ENCODE assay signal across 10 cellular contexts in the genomic region with DNA sequence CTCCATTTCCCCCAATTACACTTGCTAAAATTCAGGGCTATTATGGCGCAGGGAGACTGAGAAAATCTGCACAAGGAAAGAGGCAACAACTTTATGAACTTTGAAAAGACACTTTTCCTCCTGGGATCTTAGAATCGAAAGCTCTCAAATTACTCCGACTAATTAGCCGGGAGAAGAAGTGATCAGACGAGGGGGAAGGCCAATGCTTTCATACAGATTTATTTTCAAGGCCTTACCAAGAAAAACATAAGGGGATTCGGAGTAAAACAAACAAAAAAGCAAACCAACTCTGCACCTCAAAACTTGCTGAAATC. TPM values are rescaled to one million over a fixed set of nuclear protein-coding genes. Genes with fewer than 3 reads are reported as not detected.
DNase-seq lines count a peak whose midpoint lies in the region; ATAC-seq, FAIRE-seq and TF ChIP-seq lines count a peak whose summit lies in the region.
"Had no signal": no experiment of that assay in that cellular context is flagged by ENCODE, and none has a peak within 500 bp of the region (broad histone marks: within the 10 kb centered on the region; RNA-seq: fewer than 3 reads in every experiment).

No MANE protein-coding gene starts in this region.

- intact Hi-C loops in activated B cell treated with CpG ODN at 0.5 μM for 24 hours (cut with micrococcal nuclease) = no loop called here
- intact Hi-C loops in sciatic nerve (cut with DNase I) = no loop called here

- TF ChIP-seq POLR2A in GM12891 (IDR thresholded peaks at IDR 0.05; ENCODE audit: low read depth, low read length) = no peak

- TF ChIP-seq CTCF in activated B cell treated with CpG ODN at 0.5 μM for 24 hours (IDR thresholded peaks at IDR 0.05) = no peak

- H3K27ac Mint-ChIP-seq in activated T-cell treated with anti-CD3 and anti-CD28 coated beads, Interleukin-2, amount 50 U/mL, for 72 hours = peak overlapping the region; percentile 20
- no peak overlapping the region for H3K27ac Mint-ChIP-seq in activated B cell treated with CpG ODN at 0.5 μM for 24 hours
- H3K27ac Mint-ChIP-seq in stimulated activated naive B cell treated with anti-CD40 and anti-IgM and Interleukin-4, amounts not matched to agents 10 μg/mL and 1 μg/mL and 100 μg/mL, for 72 hours = peak overlapping the region; percentile 32

- FAIRE-seq in GM12891 (lab: Jason Lieb, UNC) = no peak

- CTCF ChIA-PET in activated B cell treated with CpG ODN at 0.5 μM for 24 hours (lab: Charles Lee) = no interaction called here

- POLR2A ChIA-PET in activated B cell treated with CpG ODN at 0.5 μM for 24 hours (lab: Charles Lee) = no interaction called here

- peak overlapping the region; percentile 75 to 83 for H3K4me3 Mint-ChIP-seq in activated T-cell treated with anti-CD3 and anti-CD28 coated beads, Interleukin-2, amount 50 U/mL, for 72 hours
- H3K4me3 Mint-ChIP-seq in activated B cell treated with CpG ODN at 0.5 μM for 24 hours = peak overlapping the region; percentile 56
- peak overlapping the region; percentile 70 to 77 for H3K4me3 Mint-ChIP-seq in stimulated activated naive B cell treated with anti-CD40 and anti-IgM and Interleukin-4, amounts not matched to agents 10 μg/mL and 1 μg/mL and 100 μg/mL, for 72 hours

- H3K4me3 ChIP-seq in iPS-11a (ENCODE audit: low read depth, low read length) = peak overlapping the region; percentile 20

- peaks cover 65% of the 10 kb centered on the region for H3K27me3 Mint-ChIP-seq in activated T-cell treated with anti-CD3 and anti-CD28 coated beads, Interleukin-2, amount 50 U/mL, for 72 hours (ENCODE audit: low read depth)
- peaks cover 61% of the 10 kb centered on the region for H3K27me3 Mint-ChIP-seq in activated B cell treated with CpG ODN at 0.5 μM for 24 hours
- peaks cover 71 to 85% of the 10 kb centered on the region in 2 donors for H3K27me3 Mint-ChIP-seq in stimulated activated naive B cell treated with anti-CD40 and anti-IgM and Interleukin-4, amounts not matched to agents 10 μg/mL and 1 μg/mL and 100 μg/mL, for 72 hours

- DNase-seq in activated T-cell treated with anti-CD3 and anti-CD28 coated beads, Interleukin-2, amount 50 U/mL, for 72 hours = no peak
- DNase-seq in activated T-cell treated with anti-CD3 and anti-CD28 coated beads for 4 hours = no peak
- DNase-seq in activated B cell treated with CpG ODN at 0.5 μM for 24 hours = no peak
- DNase-seq in stimulated activated naive B cell treated with anti-CD40 and anti-IgM and Interleukin-4, amounts not matched to agents 10 μg/mL and 1 μg/mL and 100 μg/mL, for 72 hours = no peak
- DNase-seq in GM12891 (ENCODE audit: insufficient read length, low spot score) = no peak
- DNase-seq in sciatic nerve (ENCODE audit: low spot score) = no peak
- DNase-seq in foreskin melanocyte = no peak
- DNase-seq: NCI-H187 treated with DMSO at 0.1 percent for 48 hours had no signal

- peaks cover 45% of the 10 kb centered on the region for H3K4me1 Mint-ChIP-seq in activated T-cell treated with anti-CD3 and anti-CD28 coated beads, Interleukin-2, amount 50 U/mL, for 72 hours (ENCODE audit: low read depth)
- H3K4me1 Mint-ChIP-seq in activated B cell treated with CpG ODN at 0.5 μM for 24 hours = peaks cover 38% of the 10 kb centered on the region
- H3K4me1 Mint-ChIP-seq in stimulated activated naive B cell treated with anti-CD40 and anti-IgM and Interleukin-4, amounts not matched to agents 10 μg/mL and 1 μg/mL and 100 μg/mL, for 72 hours = peaks cover 29 to 60% of the 10 kb centered on the region in 2 donors

- ATAC-seq in activated T-cell treated with anti-CD3 and anti-CD28 coated beads, Interleukin-2, amount 50 U/mL, for 72 hours (replicated peaks in 1 of 2) = no peak
- ATAC-seq in activated B cell treated with CpG ODN at 0.5 μM for 24 hours (ENCODE audit: low read depth) (no peak), sciatic nerve (no peak)
- no peak for ATAC-seq in stimulated activated naive B cell treated with anti-CD40 and anti-IgM and Interleukin-4, amounts not matched to agents 10 μg/mL and 1 μg/mL and 100 μg/mL, for 72 hours (replicated peaks)

- no peaks in the 10 kb centered on the region for H3K9me3 Mint-ChIP-seq in activated T-cell treated with anti-CD3 and anti-CD28 coated beads, Interleukin-2, amount 50 U/mL, for 72 hours
- H3K9me3 Mint-ChIP-seq in activated B cell treated with CpG ODN at 0.5 μM for 24 hours = peaks cover 5% of the 10 kb centered on the region
- H3K9me3 Mint-ChIP-seq in stimulated activated naive B cell treated with anti-CD40 and anti-IgM and Interleukin-4, amounts not matched to agents 10 μg/mL and 1 μg/mL and 100 μg/mL, for 72 hours = peaks cover 0 to 13% of the 10 kb centered on the region in 2 donors

- H3K36me3 Mint-ChIP-seq in activated T-cell treated with anti-CD3 and anti-CD28 coated beads, Interleukin-2, amount 50 U/mL, for 72 hours (ENCODE audit: insufficient read depth in 2 of 2) = peaks cover 3 to 5% of the 10 kb centered on the region in 2 donors
- H3K36me3 Mint-ChIP-seq in activated B cell treated with CpG ODN at 0.5 μM for 24 hours (ENCODE audit: low read depth) = peaks cover 3% of the 10 kb centered on the region
- H3K36me3 Mint-ChIP-seq in stimulated activated naive B cell treated with anti-CD40 and anti-IgM and Interleukin-4, amounts not matched to agents 10 μg/mL and 1 μg/mL and 100 μg/mL, for 72 hours = peaks cover 11 to 13% of the 10 kb centered on the region in 2 donors

TF ChIP-seq in GM12891, 5 proteins besides CTCF, POLR2A, EP300 and RAD21:
- no peak for TF ChIP-seq POU2F2 (IDR thresholded peaks at IDR 0.05; ENCODE audit: low read depth, low read length)
- no peak for TF ChIP-seq POLR2AphosphoS5 (IDR thresholded peaks at IDR 0.05; ENCODE audit: low read depth, low read length)
- no peak for TF ChIP-seq PAX5 (IDR thresholded peaks at IDR 0.05; ENCODE audit: insufficient read depth, low read length, severe bottlenecking)
- no peak for TF ChIP-seq TAF1 (IDR thresholded peaks at IDR 0.05; ENCODE audit: low read depth, low read length)
- TF ChIP-seq SPI1 (IDR thresholded peaks at IDR 0.05; ENCODE audit: low read depth, low read length) = no peak

RNA-seq across cellular contexts. Expression of gene PAX6, which starts 1.6 kb away (rescaled TPM):
- total RNA-seq in activated T-cell treated with anti-CD3 and anti-CD28 coated beads, Interleukin-2, amount 50 U/mL, for 72 hours = under 1 TPM; 0.46 to 0.76 TPM
- total RNA-seq in activated B cell treated with CpG ODN at 0.5 μM for 24 hours (not detected in 2 replicates), sciatic nerve (not detected)
- polyA plus RNA-seq in GM12891 (2012; ENCODE audit: low read depth, missing spikeins) = not detected
- total RNA-seq: endothelial cell of umbilical vein had no signal
- polyA plus RNA-seq: endothelial cell of umbilical vein had no signal
